Comparison of ENCODE assay signal across 1 cellular context in the genomic region with DNA sequence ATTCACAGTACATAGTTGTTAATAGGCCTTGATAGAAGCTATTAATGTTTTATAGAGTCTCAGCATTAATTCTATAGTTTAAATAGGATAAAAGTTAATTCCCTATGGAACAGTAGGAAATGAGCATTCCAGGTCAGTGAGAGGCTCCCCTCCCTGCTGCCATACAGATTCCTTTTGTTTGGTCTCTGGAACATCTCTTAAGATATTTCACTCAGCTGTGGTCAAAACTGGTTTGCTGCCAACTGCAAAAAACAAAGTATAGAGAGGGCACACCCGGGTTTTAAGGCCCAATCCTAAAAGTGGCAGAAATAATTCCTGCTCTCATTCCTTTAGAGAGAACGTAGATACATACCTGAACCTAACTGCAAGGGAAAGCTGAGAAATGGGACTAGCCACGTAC.
TF ChIP-seq lines count a peak whose summit lies in the region.

No MANE protein-coding gene starts in this region.

TF ChIP-seq in IMR-90, 13 proteins besides CTCF, POLR2A, EP300 and RAD21:
- TF ChIP-seq, protein P1, sequence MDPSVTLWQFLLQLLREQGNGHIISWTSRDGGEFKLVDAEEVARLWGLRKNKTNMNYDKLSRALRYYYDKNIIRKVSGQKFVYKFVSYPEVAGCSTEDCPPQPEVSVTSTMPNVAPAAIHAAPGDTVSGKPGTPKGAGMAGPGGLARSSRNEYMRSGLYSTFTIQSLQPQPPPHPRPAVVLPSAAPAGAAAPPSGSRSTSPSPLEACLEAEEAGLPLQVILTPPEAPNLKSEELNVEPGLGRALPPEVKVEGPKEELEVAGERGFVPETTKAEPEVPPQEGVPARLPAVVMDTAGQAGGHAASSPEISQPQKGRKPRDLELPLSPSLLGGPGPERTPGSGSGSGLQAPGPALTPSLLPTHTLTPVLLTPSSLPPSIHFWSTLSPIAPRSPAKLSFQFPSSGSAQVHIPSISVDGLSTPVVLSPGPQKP (IDR thresholded peaks at IDR 0.05; ENCODE audit: borderline replicate concordance, low read depth, low read length): no peak
- no peak for TF ChIP-seq MAFK (IDR thresholded peaks at IDR 0.05; ENCODE audit: low read depth, low read length)
- TF ChIP-seq SMC3 (IDR thresholded peaks at IDR 0.05; ENCODE audit: low read depth, low read length): no peak
- TF ChIP-seq RFX5 (IDR thresholded peaks at IDR 0.05; ENCODE audit: low read depth, low read length): no peak
